Comparison of ENCODE assay signal across 26 cellular contexts in the genomic region with DNA sequence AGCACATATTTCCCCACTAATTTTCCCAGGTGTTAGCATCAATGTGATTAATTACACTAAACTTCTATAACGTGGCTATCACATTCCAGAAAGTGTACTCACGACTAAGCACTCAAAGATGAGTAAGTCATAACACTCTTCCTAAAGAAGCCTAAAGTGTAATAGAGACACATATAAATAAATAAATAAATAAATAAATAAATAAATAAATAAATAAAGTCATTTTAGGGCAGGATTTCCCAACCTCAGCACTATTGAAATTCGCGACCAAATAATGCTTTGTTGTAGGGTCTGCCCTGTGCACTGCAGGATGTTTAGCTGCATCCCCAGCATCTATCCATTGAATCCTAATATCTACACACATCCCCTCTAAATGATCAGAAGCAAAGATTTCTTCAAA.
"Had no signal": no experiment of that assay in that cellular context is flagged by ENCODE, and none has a peak within 500 bp of the region (broad histone marks: within the 10 kb centered on the region; RNA-seq: fewer than 3 reads in every experiment).

No MANE protein-coding gene starts in this region.

- H3K27ac ChIP-seq: neural progenitor cell, ovary, parathyroid adenoma, psoas muscle, right lobe of liver, sigmoid colon, suprapubic skin, testis, tibial artery, transverse colon, upper lobe of right lung, uterus had no signal

- H3K4me3 ChIP-seq: neural progenitor cell, ovary, psoas muscle, right lobe of liver, sigmoid colon, suprapubic skin, testis, tibial artery, transverse colon, upper lobe of right lung, uterus had no signal

- H3K9me3 ChIP-seq: ovary, psoas muscle, right lobe of liver, sigmoid colon, suprapubic skin, testis, tibial artery, transverse colon, upper lobe of right lung, uterus had no signal

- DNase-seq: naive thymus-derived CD8-positive, alpha-beta T cell; occipital lobe; ovary; posterior cingulate gyrus; psoas muscle; right cardiac atrium; right lobe of liver; sigmoid colon; small intestine; stimulated activated CD4-positive, alpha-beta T cell treated with anti-CD3 and anti-CD28 coated beads, Interleukin-15, amount 100 ng/mL, for 24 hours; stimulated activated CD4-positive, alpha-beta T cell treated with anti-CD3 and anti-CD28 coated beads, Interleukin-2, amount 100 ng/mL, for 24 hours; stimulated activated CD4-positive, alpha-beta T cell treated with anti-CD3 and anti-CD28 coated beads, Interleukin-2, amount 100 ng/mL, for 48 hours; stimulated activated CD4-positive, alpha-beta T cell treated with anti-CD3 and anti-CD28 coated beads, Interleukin-4, amount 100 ng/mL, for 4 hours; stimulated activated CD8-positive, alpha-beta memory T cell treated with anti-CD3 and anti-CD28 coated beads, Interleukin-4, amount 100 ng/mL, for 48 hours; stimulated activated naive CD4-positive, alpha-beta T cell; stimulated activated naive CD8-positive, alpha-beta T cell treated with anti-CD3 and anti-CD28 coated beads, Interleukin-15, amount 100 ng/mL, for 72 hours; stimulated activated naive CD8-positive, alpha-beta T cell treated with anti-CD3 and anti-CD28 coated beads, Interleukin-15, Interleukin-2, amounts not matched to agents 100 U/mL and 50 U/mL, for 24 hours; substantia nigra; testis; tibial artery; transverse colon; upper lobe of right lung; uterus had no signal

- H3K4me1 ChIP-seq: parathyroid adenoma, psoas muscle, right lobe of liver, sigmoid colon, suprapubic skin, testis, tibial artery, transverse colon, upper lobe of right lung, uterus had no signal

- H3K36me3 ChIP-seq: neural progenitor cell, ovary, right lobe of liver, sigmoid colon, suprapubic skin, tibial artery, transverse colon, upper lobe of right lung, uterus had no signal
